In the genomic region with DNA sequence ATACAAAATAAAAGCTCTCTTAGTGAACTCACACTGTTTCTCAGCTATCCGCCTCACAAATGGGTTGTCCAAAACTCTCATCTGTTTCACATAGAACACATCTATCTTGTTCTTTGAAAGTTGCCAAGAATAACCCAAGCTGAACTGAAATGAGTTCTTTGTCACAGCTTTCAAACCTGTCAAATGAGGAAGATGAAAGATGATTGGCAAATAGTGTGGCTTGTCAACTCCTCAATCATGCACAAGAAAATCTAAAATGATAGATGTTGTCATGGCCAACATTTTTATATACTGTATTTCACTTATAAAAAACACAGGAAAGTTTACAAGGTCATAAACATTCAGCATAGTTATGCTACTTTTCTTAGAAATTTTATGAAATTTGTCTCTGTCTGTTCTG, we compare ENCODE assay signal across 33 cellular contexts.
"Had no signal": no experiment of that assay in that cellular context is flagged by ENCODE, and none has a peak within 500 bp of the region (broad histone marks: within the 10 kb centered on the region; RNA-seq: fewer than 3 reads in every experiment).

No MANE protein-coding gene starts in this region.

- H3K9me3 ChIP-seq: ovary, psoas muscle, right lobe of liver, sigmoid colon, spleen, suprapubic skin, testis, tibial artery, transverse colon, upper lobe of right lung, uterus had no signal

- H3K27me3 Mint-ChIP-seq: naive thymus-derived CD8-positive, alpha-beta T cell; natural killer cell treated with Interleukin-12 subunit alpha and Interleukin-12 subunit beta and Interleukin-15 and Interleukin-18, amount 100 ng/mL, for 72 hours; progenitor cell of endocrine pancreas; stimulated activated memory B cell treated with anti-CD40 and anti-IgM and Interleukin-4, amounts not matched to agents 10 μg/mL and 1 μg/mL and 100 μg/mL, for 72 hours; stimulated activated naive CD8-positive, alpha-beta T cell treated with anti-CD3 and anti-CD28 coated beads, Interleukin-15, amount 100 ng/mL, for 72 hours; type B pancreatic cell had no signal

- H3K4me3 ChIP-seq: neural progenitor cell, ovary, psoas muscle, right lobe of liver, sigmoid colon, skin epidermis, smooth muscle cell, spleen, suprapubic skin, testis, tibial artery, transverse colon, upper lobe of right lung, uterus had no signal

- H3K9ac ChIP-seq: neural progenitor cell, parathyroid adenoma had no signal

- H3K4me2 ChIP-seq: neural progenitor cell, smooth muscle cell had no signal

- H3K79me2 ChIP-seq: parathyroid adenoma had no signal

- ATAC-seq: naive thymus-derived CD8-positive, alpha-beta T cell; natural killer cell treated with Interleukin-12 subunit alpha and Interleukin-12 subunit beta and Interleukin-15 and Interleukin-18, amount 100 ng/mL, for 72 hours; psoas muscle; right cardiac atrium; right lobe of liver; stimulated activated memory B cell treated with anti-CD40 and anti-IgM and Interleukin-4, amounts not matched to agents 10 μg/mL and 1 μg/mL and 100 μg/mL, for 72 hours; stimulated activated naive CD8-positive, alpha-beta T cell treated with anti-CD3 and anti-CD28 coated beads, Interleukin-15, amount 100 ng/mL, for 72 hours; stimulated activated naive CD8-positive, alpha-beta T cell treated with anti-CD3 and anti-CD28 coated beads, Interleukin-15, Interleukin-2, amounts not matched to agents 100 U/mL and 50 U/mL, for 24 hours; upper lobe of right lung had no signal

- H3K36me3 Mint-ChIP-seq: naive thymus-derived CD8-positive, alpha-beta T cell; natural killer cell treated with Interleukin-12 subunit alpha and Interleukin-12 subunit beta and Interleukin-15 and Interleukin-18, amount 100 ng/mL, for 72 hours; neural progenitor cell; stimulated activated memory B cell treated with anti-CD40 and anti-IgM and Interleukin-4, amounts not matched to agents 10 μg/mL and 1 μg/mL and 100 μg/mL, for 72 hours; type B pancreatic cell had no signal

- H3K4me1 Mint-ChIP-seq: naive thymus-derived CD8-positive, alpha-beta T cell; neural progenitor cell; stimulated activated memory B cell treated with anti-CD40 and anti-IgM and Interleukin-4, amounts not matched to agents 10 μg/mL and 1 μg/mL and 100 μg/mL, for 72 hours; stimulated activated naive CD8-positive, alpha-beta T cell treated with anti-CD3 and anti-CD28 coated beads, Interleukin-15, amount 100 ng/mL, for 72 hours had no signal

- H3K27ac ChIP-seq: neural progenitor cell, ovary, parathyroid adenoma, psoas muscle, right lobe of liver, sigmoid colon, skin epidermis, spleen, suprapubic skin, testis, tibial artery, transverse colon, upper lobe of right lung, uterus had no signal

- H3K27ac Mint-ChIP-seq: naive thymus-derived CD8-positive, alpha-beta T cell; natural killer cell treated with Interleukin-12 subunit alpha and Interleukin-12 subunit beta and Interleukin-15 and Interleukin-18, amount 100 ng/mL, for 72 hours; nephron progenitor cell; neural progenitor cell; progenitor cell of endocrine pancreas; stimulated activated memory B cell treated with anti-CD40 and anti-IgM and Interleukin-4, amounts not matched to agents 10 μg/mL and 1 μg/mL and 100 μg/mL, for 72 hours; type B pancreatic cell had no signal

- H3K27me3 ChIP-seq: neural progenitor cell, ovary, right lobe of liver, sigmoid colon, spleen, suprapubic skin, testis, tibial artery, transverse colon, upper lobe of right lung, uterus had no signal

- H3K4me1 ChIP-seq: neural progenitor cell, parathyroid adenoma, psoas muscle, right lobe of liver, sigmoid colon, spleen, suprapubic skin, testis, transverse colon, upper lobe of right lung, uterus had no signal

- H3K4me3 Mint-ChIP-seq: naive thymus-derived CD8-positive, alpha-beta T cell; natural killer cell treated with Interleukin-12 subunit alpha and Interleukin-12 subunit beta and Interleukin-15 and Interleukin-18, amount 100 ng/mL, for 72 hours; nephron progenitor cell; neural progenitor cell; stimulated activated memory B cell treated with anti-CD40 and anti-IgM and Interleukin-4, amounts not matched to agents 10 μg/mL and 1 μg/mL and 100 μg/mL, for 72 hours; stimulated activated naive CD8-positive, alpha-beta T cell treated with anti-CD3 and anti-CD28 coated beads, Interleukin-15, amount 100 ng/mL, for 72 hours; type B pancreatic cell had no signal

- H2AFZ ChIP-seq: neural progenitor cell, parathyroid adenoma had no signal

- H3K36me3 ChIP-seq: neural progenitor cell, ovary, right lobe of liver, sigmoid colon, spleen, suprapubic skin, tibial artery, transverse colon, upper lobe of right lung, uterus had no signal

- H3K9me3 Mint-ChIP-seq: nephron progenitor cell; neural progenitor cell; stimulated activated memory B cell treated with anti-CD40 and anti-IgM and Interleukin-4, amounts not matched to agents 10 μg/mL and 1 μg/mL and 100 μg/mL, for 72 hours; type B pancreatic cell had no signal

- DNase-seq: naive thymus-derived CD8-positive, alpha-beta T cell; nephron progenitor cell; occipital lobe; ovary; posterior cingulate gyrus; psoas muscle; right cardiac atrium; right lobe of liver; sigmoid colon; spleen; stimulated activated CD4-positive, alpha-beta T cell treated with anti-CD3 and anti-CD28 coated beads, Interleukin-12 subunit alpha, Interleukin-12 subunit beta, amount 100 ng/mL, for 4 hours; stimulated activated CD4-positive, alpha-beta T cell treated with anti-CD3 and anti-CD28 coated beads, Interleukin-1b, Interleukin-23, amount 100 ng/mL, for 48 hours; stimulated activated CD4-positive, alpha-beta T cell treated with anti-CD3 and anti-CD28 coated beads, Interleukin-4, amount 100 ng/mL, for 1 hour; stimulated activated CD4-positive, alpha-beta T cell treated with anti-CD3 and anti-CD28 coated beads, Interleukin-4, amount 100 ng/mL, for 4 hours; stimulated activated CD8-positive, alpha-beta memory T cell treated with anti-CD3 and anti-CD28 coated beads, Interleukin-4, amount 100 ng/mL, for 48 hours; stimulated activated naive CD4-positive, alpha-beta T cell; stimulated activated naive CD8-positive, alpha-beta T cell treated with anti-CD3 and anti-CD28 coated beads, Interleukin-15, amount 100 ng/mL, for 72 hours; stimulated activated naive CD8-positive, alpha-beta T cell treated with anti-CD3 and anti-CD28 coated beads, Interleukin-15, Interleukin-2, amounts not matched to agents 100 U/mL and 50 U/mL, for 24 hours; substantia nigra; testis; tibial artery; transverse colon; upper lobe of right lung; uterus had no signal
